Comparison of ENCODE assay signal across 9 cellular contexts in genomic region chr2:147872967-147873366, GRCh38.
"Had no signal": no experiment of that assay in that cellular context is flagged by ENCODE, and none has a peak within 500 bp of the region (broad histone marks: within the 10 kb centered on the region; RNA-seq: fewer than 3 reads in every experiment).

No MANE protein-coding gene starts in this region.

- DNase-seq: GM23248, GOT3, H9, HCEC 1CT, HFFc6, IMR-90, KG1 had no signal

- H3K27ac ChIP-seq: GM23248 had no signal

- H3K9ac ChIP-seq: GM23248 had no signal

- H3K9me3 Mint-ChIP-seq: H9, HFFc6 had no signal

- ATAC-seq: K562 had no signal

- H2AFZ ChIP-seq: GM23248 had no signal

- H3K4me3 ChIP-seq: GM23248, K562 had no signal

- FAIRE-seq: HTR-8/SVneo, K562 had no signal

- H3K4me3 Mint-ChIP-seq: H9, HFFc6 had no signal

- H3K27ac Mint-ChIP-seq: H9, HFFc6 had no signal
